12 cellular contexts compared by ENCODE assay signal in the genomic region with DNA sequence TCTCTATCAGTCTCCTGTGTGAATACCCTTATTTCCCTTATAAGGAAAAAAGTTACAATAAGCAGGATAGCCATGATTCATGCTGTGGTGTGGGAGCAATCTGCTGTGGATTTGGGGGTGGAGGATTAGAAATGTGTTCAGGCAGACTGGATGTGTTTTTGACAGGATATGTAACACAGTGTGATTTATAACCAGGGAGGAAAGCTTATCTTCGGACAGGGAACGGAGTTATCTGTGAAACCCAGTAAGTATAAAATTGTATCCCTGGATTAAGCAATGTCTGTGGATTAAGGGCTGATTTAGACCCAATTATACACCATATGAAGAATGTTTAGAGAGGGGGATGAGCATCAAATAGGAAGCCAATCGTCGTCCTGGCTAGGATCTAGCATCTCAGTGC.
DNase-seq lines count a peak whose midpoint lies in the region; FAIRE-seq and TF ChIP-seq lines count a peak whose summit lies in the region.
"Had no signal": no experiment of that assay in that cellular context is flagged by ENCODE, and none has a peak within 500 bp of the region (broad histone marks: within the 10 kb centered on the region; RNA-seq: fewer than 3 reads in every experiment).

No MANE protein-coding gene starts in this region.

- H3K4me2 ChIP-seq in endothelial cell of umbilical vein (ENCODE audit: insufficient read depth, low read length): peak overlapping the region; percentile 44
- H3K4me2 ChIP-seq in skeletal muscle satellite cell (ENCODE audit: low read length): peak overlapping the region; percentile 4

- H3K79me2 ChIP-seq in endothelial cell of umbilical vein (ENCODE audit: control insufficient read depth, insufficient read depth, low read length): no peaks in the 10 kb centered on the region

- no peak for TF ChIP-seq POLR2A in endothelial cell of umbilical vein (IDR thresholded peaks at IDR 0.05; ENCODE audit: low read depth, low read length)

- POLR2A ChIA-PET in endothelial cell of umbilical vein (lab: Charles Lee): no interaction called here

- H3K9ac ChIP-seq in endothelial cell of umbilical vein (replicated peaks; ENCODE audit: extremely low read depth, insufficient read depth, low read length) (no peak overlapping the region), skeletal muscle satellite cell (ENCODE audit: low read depth, low read length) (no peak overlapping the region)

- H3K36me3 Mint-ChIP-seq in T-helper 2 cell treated with Interferon-gamma antibody and Interleukin-4, amounts not matched to agents 5 μg/mL and 100 μg/mL, for 36 hours (ENCODE audit: low read depth): peaks cover 92% of the 10 kb centered on the region

- no peaks in the 10 kb centered on the region for H3K27me3 Mint-ChIP-seq in T-helper 2 cell treated with Interferon-gamma antibody and Interleukin-4, amounts not matched to agents 5 μg/mL and 100 μg/mL, for 36 hours (ENCODE audit: low read depth)

- peak; percentile 74 for FAIRE-seq in endothelial cell of umbilical vein (lab: Jason Lieb, UNC)
- FAIRE-seq: TTC549 had no signal

- H3K27ac Mint-ChIP-seq in T-helper 2 cell treated with Interferon-gamma antibody and Interleukin-4, amounts not matched to agents 5 μg/mL and 100 μg/mL, for 36 hours: peak overlapping the region; percentile 95

- no peaks in the 10 kb centered on the region for H3K9me3 Mint-ChIP-seq in T-helper 2 cell treated with Interferon-gamma antibody and Interleukin-4, amounts not matched to agents 5 μg/mL and 100 μg/mL, for 36 hours

- peak overlapping the region; percentile 68 for H3K27ac ChIP-seq in SJSA1
- H3K27ac ChIP-seq in endothelial cell of umbilical vein (ENCODE audit: insufficient read depth, low read depth, low read length): no peak overlapping the region
- H3K27ac ChIP-seq: neutrophil had no signal

- dilution Hi-C loops in endothelial cell of umbilical vein (cut with MboI; ENCODE audit: extremely low pct_ligation_motif_present, low sequenced_read_pairs): no loop called here

- CTCF ChIA-PET in endothelial cell of umbilical vein (lab: Charles Lee): interaction anchor here (0.8 kb wide), 1 partner anchor 16 kb away, joined by 3 read pairs; no protein-coding TSS in a partner anchor

- in situ Hi-C loops in G401 (cut with HindIII; ENCODE audit: low sequenced_read_pairs): no loop called here

- H4K20me1 ChIP-seq in endothelial cell of umbilical vein (replicated peaks; ENCODE audit: control insufficient read depth, extremely low read depth, insufficient read depth, low read length): no peaks in the 10 kb centered on the region

- H3K36me3 ChIP-seq in SJSA1 (peaks cover 5% of the 10 kb centered on the region; the same call in 1 of the 2 replicates), endothelial cell of umbilical vein (ENCODE audit: control insufficient read depth in 2 of 2, extremely low read depth in 1 of 2, insufficient read depth in 2 of 2, low read length in 2 of 2) (no peaks in the 10 kb centered on the region), skeletal muscle satellite cell (ENCODE audit: insufficient read depth, low read length) (no peaks in the 10 kb centered on the region)
- H3K36me3 ChIP-seq: neutrophil had no signal

- DNase-seq in T-helper 2 cell treated with Interferon-gamma antibody and Interleukin-4, amounts not matched to agents 5 μg/mL and 100 μg/mL, for 36 hours (ENCODE audit: low spot score): no peak
- DNase-seq in T-helper 2 cell (no peak), SJSA1 (ENCODE audit: low read depth in 1 of 2, low spot score in 2 of 2) (peak in 1 of 2 experiments; percentile 52), endothelial cell of umbilical vein (ENCODE audit: low read depth, low spot score) (peak; percentile 70), G401 (ENCODE audit: low spot score) (no peak), GOT3 (lab: John Stamatoyannopoulos, UW) (no peak)
- DNase-seq in stimulated activated naive CD4-positive, alpha-beta T cell treated with Interleukin-2 at 50 U/mL for 16 hours (lab: John Stamatoyannopoulos, UW): no peak
- DNase-seq: 8988T, NCI-H1930 had no signal

- H3K4me3 Mint-ChIP-seq in T-helper 2 cell treated with Interferon-gamma antibody and Interleukin-4, amounts not matched to agents 5 μg/mL and 100 μg/mL, for 36 hours: peak overlapping the region; percentile 86

- H3K4me1 ChIP-seq in SJSA1 (replicated peaks) (peaks cover 48% of the 10 kb centered on the region), endothelial cell of umbilical vein (ENCODE audit: control insufficient read depth, extremely low read depth, insufficient read depth, low read length) (peaks cover 9% of the 10 kb centered on the region), skeletal muscle satellite cell (ENCODE audit: control insufficient read depth, insufficient read depth, low read length) (peaks cover 25% of the 10 kb centered on the region)

- peaks cover 84% of the 10 kb centered on the region for H3K4me1 Mint-ChIP-seq in T-helper 2 cell treated with Interferon-gamma antibody and Interleukin-4, amounts not matched to agents 5 μg/mL and 100 μg/mL, for 36 hours (ENCODE audit: low read depth)

- no peaks in the 10 kb centered on the region for H3K9me1 ChIP-seq in endothelial cell of umbilical vein (replicated peaks; ENCODE audit: control insufficient read depth, extremely low read depth, insufficient read depth, low read length)

- peak overlapping the region; percentile 60 for H2AFZ ChIP-seq in endothelial cell of umbilical vein (ENCODE audit: low read depth, low read length)

- H3K4me3 ChIP-seq in SJSA1 (peak overlapping the region; percentile 31), endothelial cell of umbilical vein (replicated peaks in 1 of 3; ENCODE audit: insufficient read depth in 1 of 3, low read depth in 1 of 3, low read length in 3 of 3) (no peak overlapping the region), skeletal muscle satellite cell (ENCODE audit: low read length) (peak overlapping the region; percentile 3)

- H3K9me3 ChIP-seq in SJSA1 (replicated peaks): no peaks in the 10 kb centered on the region
- no peaks in the 10 kb centered on the region for H3K9me3 ChIP-seq in endothelial cell of umbilical vein (replicated peaks; ENCODE audit: control insufficient read depth, insufficient read depth, low read length)
- H3K9me3 ChIP-seq in skeletal muscle satellite cell (replicated peaks; ENCODE audit: low read length): no peaks in the 10 kb centered on the region
- H3K9me3 ChIP-seq: neutrophil had no signal

- no peak for TF ChIP-seq CTCF in endothelial cell of umbilical vein (IDR thresholded peaks at IDR 0.05; ENCODE audit: extremely low read depth in 1 of 2, insufficient read depth in 1 of 2, low read depth in 1 of 2, low read length in 2 of 2)

- BruUV-seq in endothelial cell of umbilical vein (replicated peaks; lab: Mats Ljungman, UMichigan): no TSS peak

- intact Hi-C loops in endothelial cell of umbilical vein (cut with micrococcal nuclease): no loop called here

- H3K27me3 ChIP-seq in SJSA1 (replicated peaks): no peaks in the 10 kb centered on the region
- H3K27me3 ChIP-seq in endothelial cell of umbilical vein (ENCODE audit: control insufficient read depth in 2 of 2, insufficient read depth in 2 of 2, low read length in 2 of 2): no peaks in the 10 kb centered on the region
- peaks cover 3% of the 10 kb centered on the region for H3K27me3 ChIP-seq in skeletal muscle satellite cell (ENCODE audit: control insufficient read depth, insufficient read depth, low read length)
- H3K27me3 ChIP-seq: neutrophil had no signal

TF ChIP-seq in endothelial cell of umbilical vein, 7 proteins besides CTCF, POLR2A, EP300 and RAD21:
- TF ChIP-seq POLR2AphosphoS5 (IDR thresholded peaks at IDR 0.05; ENCODE audit: insufficient read depth, low read depth, low read length) (no peak), FOS (IDR thresholded peaks at IDR 0.05; ENCODE audit: borderline replicate concordance, insufficient read depth, low read length) (peak; percentile 28)
TF ChIP-seq in endothelial cell of umbilical vein: peak in this region for 1.

Comparison
In these comparisons a context has a peak if more than half of its experiments do, and no peak if none do; other contexts are left out.
1. H3K4me3 ChIP-seq: peak in SJSA1 (single experiment) and skeletal muscle satellite cell (single experiment); none in endothelial cell of umbilical vein (0 of 3).